ENCODE assay signal across 8 cellular contexts in genomic region chrX:109774706-109775105, GRCh38.
DNase-seq lines count a peak whose midpoint lies in the region; ATAC-seq and TF ChIP-seq lines count a peak whose summit lies in the region.

No MANE protein-coding gene starts in this region.

- no peak for TF ChIP-seq CTCF in fibroblast of mammary gland (conservative IDR thresholded peaks at IDR 0.05; ENCODE audit: control insufficient read depth, insufficient read depth, low read depth, low read length)

- DNase-seq in EH (ENCODE audit: low read depth) (peak; percentile 82), fibroblast of mammary gland (ENCODE audit: low read depth) (peak; percentile 90), NCI-H187 (lab: John Stamatoyannopoulos, UW) (no peak), DMS153 (lab: John Stamatoyannopoulos, UW) (no peak), NCI-H526 treated with DMSO at 0.1 percent for 48 hours (lab: John Stamatoyannopoulos, UW) (no peak)
- no peak for DNase-seq in activated CD4-positive, alpha-beta T cell treated with anti-CD3 and anti-CD28 coated beads for 48 hours

- no peak overlapping the region for H3K4me3 ChIP-seq in fibroblast of mammary gland (ENCODE audit: control insufficient read depth, low read depth, low read length)

- ATAC-seq in GM21381 (IDR thresholded peaks at IDR 0.05; ENCODE audit: unreplicated experiment) (peak; percentile 98), HG03520 (IDR thresholded peaks at IDR 0.05; ENCODE audit: unreplicated experiment) (peak; percentile 98)

Comparison
In these comparisons a context has a peak if more than half of its experiments do, and no peak if none do; other contexts are left out.
1. DNase-seq: peak in EH (single experiment) and fibroblast of mammary gland (single experiment); none in NCI-H187 (0 of 2), DMS153 (single experiment), NCI-H526 treated with DMSO at 0.1 percent for 48 hours (single experiment) and activated CD4-positive, alpha-beta T cell treated with anti-CD3 and anti-CD28 coated beads for 48 hours (single experiment).